ENCODE assay signal across 1 cellular context in genomic region chr11:47243454-47243853, GRCh38.
TF ChIP-seq lines count a peak whose summit lies in the region.

No MANE protein-coding gene starts in this region.

TF ChIP-seq in HepG2, 621 proteins besides CTCF, POLR2A, EP300 and RAD21 (continued from another document and continues in another):
- no peak for TF ChIP-seq BRF2 (CRISPR knock-in tag; IDR thresholded peaks at IDR 0.05)
- no peak for TF ChIP-seq TCF12 (IDR thresholded peaks at IDR 0.05)
- TF ChIP-seq TCF12 (CRISPR knock-in tag; IDR thresholded peaks at IDR 0.05) = no peak
- TF ChIP-seq MNT (IDR thresholded peaks at IDR 0.05) = no peak
- TF ChIP-seq ZNF264 (CRISPR knock-in tag; IDR thresholded peaks at IDR 0.05) = no peak
- no peak for TF ChIP-seq RELA (CRISPR knock-in tag; IDR thresholded peaks at IDR 0.05)
- TF ChIP-seq ZNF407 (CRISPR knock-in tag; IDR thresholded peaks at IDR 0.05; ENCODE audit: not compliant biosample characterization) = no peak
- TF ChIP-seq ARNT (IDR thresholded peaks at IDR 0.05) = no peak
- TF ChIP-seq ZNF883 (CRISPR knock-in tag; IDR thresholded peaks at IDR 0.05; ENCODE audit: not compliant biosample characterization) = no peak
- no peak for TF ChIP-seq ZNF562 (CRISPR knock-in tag; IDR thresholded peaks at IDR 0.05; ENCODE audit: borderline replicate concordance)
- TF ChIP-seq CEBPZ (IDR thresholded peaks at IDR 0.05; ENCODE audit: low read length) = no peak
- peak; percentile 30; the same call in 1 of the 2 replicates for TF ChIP-seq GABPB1 (CRISPR knock-in tag; IDR thresholded peaks at IDR 0.05)
- no peak for TF ChIP-seq ZNF879 (CRISPR knock-in tag; IDR thresholded peaks at IDR 0.05)
- no peak for TF ChIP-seq CREM (IDR thresholded peaks at IDR 0.05)
- no peak for TF ChIP-seq CREM (CRISPR knock-in tag; IDR thresholded peaks at IDR 0.05)
- no peak for TF ChIP-seq RFXANK (CRISPR knock-in tag; IDR thresholded peaks at IDR 0.05)
- TF ChIP-seq ZNF225 (CRISPR knock-in tag; IDR thresholded peaks at IDR 0.05) = no peak
- no peak for TF ChIP-seq CBX1 (IDR thresholded peaks at IDR 0.05; ENCODE audit: low read depth)
- no peak for TF ChIP-seq ZNF776 (CRISPR knock-in tag; IDR thresholded peaks at IDR 0.05)
- TF ChIP-seq ZNF891 (CRISPR knock-in tag; IDR thresholded peaks at IDR 0.05) = no peak
- TF ChIP-seq ZFP36L1 (CRISPR knock-in tag; IDR thresholded peaks at IDR 0.05) = no peak
- TF ChIP-seq REST (IDR thresholded peaks at IDR 0.05; ENCODE audit: borderline replicate concordance in 1 of 2, low read depth in 1 of 2, low read length in 2 of 2) = no peak
- no peak for TF ChIP-seq ZNF354B (CRISPR knock-in tag; IDR thresholded peaks at IDR 0.05)
- no peak for TF ChIP-seq RNF219 (CRISPR knock-in tag; IDR thresholded peaks at IDR 0.05)
- TF ChIP-seq CEBPG (CRISPR knock-in tag; IDR thresholded peaks at IDR 0.05) = peak; percentile 81
- no peak for TF ChIP-seq FOSL1 (CRISPR knock-in tag; IDR thresholded peaks at IDR 0.05; ENCODE audit: borderline replicate concordance)
- no peak for TF ChIP-seq E2F5 (CRISPR knock-in tag; conservative IDR thresholded peaks at IDR 0.05)
- TF ChIP-seq NCOA5 (CRISPR knock-in tag; IDR thresholded peaks at IDR 0.05) = no peak
- no peak for TF ChIP-seq ZNF670 (CRISPR knock-in tag; IDR thresholded peaks at IDR 0.05; ENCODE audit: borderline replicate concordance)
- no peak for TF ChIP-seq TAF1 (CRISPR knock-in tag; IDR thresholded peaks at IDR 0.05)
- no peak for TF ChIP-seq ZNF558 (CRISPR knock-in tag; IDR thresholded peaks at IDR 0.05; ENCODE audit: borderline replicate concordance)
- no peak for TF ChIP-seq MIXL1 (CRISPR knock-in tag; IDR thresholded peaks at IDR 0.05)
- no peak for TF ChIP-seq ZNF256 (CRISPR knock-in tag; conservative IDR thresholded peaks at IDR 0.05)
- TF ChIP-seq ZNF331 (CRISPR knock-in tag; IDR thresholded peaks at IDR 0.05) = no peak
- TF ChIP-seq HDAC1 (CRISPR knock-in tag; IDR thresholded peaks at IDR 0.05) = 0 out of 2 replicates have a peak, but pooled peaks have one; percentile 58
- TF ChIP-seq CEBPB (IDR thresholded peaks at IDR 0.05; ENCODE audit: borderline replicate concordance, low read depth, low read length) = peak; percentile 91
- TF ChIP-seq ZNF350 (CRISPR knock-in tag; IDR thresholded peaks at IDR 0.05; ENCODE audit: borderline replicate concordance, low read depth) = no peak
- peak; percentile 36; the same call in 1 of the 2 replicates for TF ChIP-seq KLF6 (CRISPR knock-in tag; IDR thresholded peaks at IDR 0.05)
